In genomic region chr13:78137404-78138142, GRCh38 we compare ENCODE assay signal across 8 cellular contexts.
DNase-seq lines count a peak whose midpoint lies in the region; ATAC-seq and TF ChIP-seq lines count a peak whose summit lies in the region.

No MANE protein-coding gene starts in this region.

- H3K4me1 ChIP-seq in lower lobe of right lung (peaks cover 6% of the 10 kb centered on the region), vagina (no peaks in the 10 kb centered on the region)

- H3K27ac ChIP-seq in lower lobe of right lung, result no peak overlapping the region
- H3K27ac ChIP-seq in vagina, result no peak overlapping the region

- TF ChIP-seq POLR2A in vagina (IDR thresholded peaks at IDR 0.05), result no peak

- TF ChIP-seq CTCF in GM12875 (IDR thresholded peaks at IDR 0.05; ENCODE audit: borderline replicate concordance, insufficient read depth, low read depth, low read length), result peak; percentile 58; the same call in 1 of the 2 replicates
- TF ChIP-seq CTCF in lower lobe of right lung (IDR thresholded peaks at IDR 0.05), result peak; percentile 64
- peak in 2 of 3 experiments; percentile 38 to 43 for TF ChIP-seq CTCF in vagina (IDR thresholded peaks at IDR 0.05)

- DNase-seq in AG20443 (ENCODE audit: low spot score), result peak; percentile 73
- peak; percentile 2 for DNase-seq in MG63
- peak; percentile 42 to 60 for DNase-seq in SHP77 (lab: John Stamatoyannopoulos, UW)
- DNase-seq in dermis blood vessel endothelial cell, result peak; percentile 82
- no peak for DNase-seq in lower lobe of right lung
- DNase-seq in vagina (ENCODE audit: extremely low spot score in 2 of 2), result no peak

- intact Hi-C loops in lower lobe of right lung (cut with DNase I), result no loop called here
- intact Hi-C loops in vagina (cut with DNase I), result no loop called here

- ATAC-seq in HG02610 (IDR thresholded peaks at IDR 0.05; ENCODE audit: unreplicated experiment) (peak; percentile 88), lower lobe of right lung (peak; percentile 81 to 92)

- H3K27me3 ChIP-seq in MG63 (no peaks in the 10 kb centered on the region; the same call in 1 of the 2 replicates), lower lobe of right lung (ENCODE audit: low read depth) (no peaks in the 10 kb centered on the region), vagina (no peaks in the 10 kb centered on the region)

- H3K4me3 ChIP-seq in GM12875 (ENCODE audit: low read depth, low read length), result peak overlapping the region; percentile 6
- H3K4me3 ChIP-seq in MG63, result no peak overlapping the region
- H3K4me3 ChIP-seq in lower lobe of right lung, result no peak overlapping the region
- no peak overlapping the region for H3K4me3 ChIP-seq in vagina

- H3K9me3 ChIP-seq in MG63 (no peaks in the 10 kb centered on the region), lower lobe of right lung (no peaks in the 10 kb centered on the region), vagina (no peaks in the 10 kb centered on the region)

- H3K36me3 ChIP-seq in MG63 (no peaks in the 10 kb centered on the region), lower lobe of right lung (no peaks in the 10 kb centered on the region), vagina (no peaks in the 10 kb centered on the region)

Comparison
In these comparisons a context has a peak if more than half of its experiments do, and no peak if none do; other contexts are left out.
1. DNase-seq: peak in AG20443 (single experiment), MG63 (single experiment), SHP77 (2 of 2) and dermis blood vessel endothelial cell (single experiment); none in lower lobe of right lung (single experiment) and vagina (0 of 2).
2. Peak in every context shown above with its lines, with median percentiles within 50 percentile points of each other: CTCF ChIP-seq.